In the genomic region with DNA sequence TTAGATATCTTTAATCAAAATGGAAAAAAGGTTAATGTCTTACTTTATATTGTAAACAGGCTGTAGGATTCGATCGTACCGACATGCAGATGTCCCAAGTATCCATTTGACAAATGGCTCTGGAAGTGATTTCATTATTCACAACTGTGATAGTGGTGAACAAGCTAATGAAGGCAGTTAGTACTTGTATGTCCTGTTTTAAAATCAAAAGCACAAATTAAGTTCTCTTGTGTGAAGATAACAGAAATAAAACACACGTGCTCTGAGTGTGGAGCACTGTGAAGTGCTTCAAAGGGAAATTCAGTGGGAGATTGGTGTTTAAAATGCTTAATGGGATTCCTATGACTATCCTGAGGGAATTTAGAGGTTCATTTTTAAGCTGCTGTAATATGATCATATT, we compare ENCODE assay signal across 1 cellular context.
TF ChIP-seq lines count a peak whose summit lies in the region.

No MANE protein-coding gene starts in this region.

TF ChIP-seq in H1, 55 proteins besides CTCF, POLR2A, EP300 and RAD21:
- TF ChIP-seq KDM5A (IDR thresholded peaks at IDR 0.05; ENCODE audit: low read length) = no peak
- no peak for TF ChIP-seq JUND (IDR thresholded peaks at IDR 0.05; ENCODE audit: low read length)
- TF ChIP-seq CHD1 (IDR thresholded peaks at IDR 0.05; ENCODE audit: low read depth, low read length) = no peak
- no peak for TF ChIP-seq TAF7 (optimal IDR thresholded peaks at IDR 0.05; ENCODE audit: borderline replicate concordance, low read depth, low read length)
- TF ChIP-seq SP2 (IDR thresholded peaks at IDR 0.05; ENCODE audit: low read length) = no peak
- no peak for TF ChIP-seq FOSL1 (IDR thresholded peaks at IDR 0.05; ENCODE audit: insufficient read depth, low read depth, low read length)
- TF ChIP-seq POU5F1 (IDR thresholded peaks at IDR 0.05; ENCODE audit: low read depth, low read length) = no peak
- no peak for TF ChIP-seq BCL11A (IDR thresholded peaks at IDR 0.05; ENCODE audit: low read depth in 2 of 2, low read length in 2 of 2)
- TF ChIP-seq CTBP2 (IDR thresholded peaks at IDR 0.05; ENCODE audit: borderline replicate concordance, insufficient read depth, insufficient read length, low read length) = no peak
- TF ChIP-seq RBBP5 (IDR thresholded peaks at IDR 0.05; ENCODE audit: borderline replicate concordance, low read depth, low read length) = no peak
